Comparison of ENCODE assay signal across 20 cellular contexts in the genomic region with DNA sequence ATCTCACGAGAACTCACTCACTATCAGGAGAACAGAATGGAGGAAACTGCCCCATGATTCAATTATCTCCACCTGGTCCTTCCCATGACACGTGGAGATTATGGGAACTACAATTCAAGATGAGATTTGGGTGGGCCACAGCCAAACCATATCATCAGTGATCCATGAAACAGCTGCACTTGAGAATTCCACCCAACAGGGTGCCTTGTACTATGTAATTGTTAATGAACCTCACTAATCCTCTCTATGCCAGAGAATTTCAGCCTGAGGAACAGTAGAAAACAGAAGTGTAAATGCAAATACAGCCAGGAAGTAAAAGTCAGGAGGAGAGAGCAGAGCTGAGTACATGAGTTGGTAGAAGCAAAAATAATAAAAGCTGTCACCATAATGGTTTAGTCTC.
DNase-seq lines count a peak whose midpoint lies in the region; TF ChIP-seq lines count a peak whose summit lies in the region.
"Had no signal": no experiment of that assay in that cellular context is flagged by ENCODE, and none has a peak within 500 bp of the region (broad histone marks: within the 10 kb centered on the region; RNA-seq: fewer than 3 reads in every experiment).

No MANE protein-coding gene starts in this region.

- WGBS in hepatocyte (ENCODE audit: low lambda C conversion rate, missing lambda C conversion rate), result 72% methylated on average over 2 of the region's 2 CpGs
- WGBS in tibial nerve, 2 donors, result 76 to 95% methylated on average over 2 of the region's 2 CpGs

- H3K4me1 ChIP-seq in A673 (ENCODE audit: insufficient read depth, low read length, poor library complexity, severe bottlenecking) (peaks cover 41% of the 10 kb centered on the region), HEK293 (ENCODE audit: control insufficient read depth, insufficient read depth, low read length) (peaks cover 26% of the 10 kb centered on the region), NT2/D1 (ENCODE audit: insufficient read depth, insufficient read length) (peaks cover 5% of the 10 kb centered on the region), hepatocyte (ENCODE audit: insufficient read depth) (peaks cover 26% of the 10 kb centered on the region), tibial nerve (no peaks in the 10 kb centered on the region), breast epithelium (no peaks in the 10 kb centered on the region)
- H3K4me1 ChIP-seq: A549, BE2C had no signal

- H4K20me1 ChIP-seq in hepatocyte (ENCODE audit: insufficient read depth, poor library complexity, severe bottlenecking), result no peaks in the 10 kb centered on the region

- TF ChIP-seq POLR2A in tibial nerve (IDR thresholded peaks at IDR 0.05), result no peak
- no peak for TF ChIP-seq POLR2A in breast epithelium (IDR thresholded peaks at IDR 0.05)

- H3K36me3 ChIP-seq in A673 (ENCODE audit: insufficient read depth, low read length, poor library complexity, severe bottlenecking) (no peaks in the 10 kb centered on the region), HEK293 (ENCODE audit: control insufficient read depth in 2 of 2, insufficient read depth in 1 of 2, low read length in 2 of 2) (no peaks in the 10 kb centered on the region), NT2/D1 (ENCODE audit: insufficient read depth, insufficient read length, low read length) (no peaks in the 10 kb centered on the region), hepatocyte (replicated peaks; ENCODE audit: insufficient read depth, low read depth) (no peaks in the 10 kb centered on the region), tibial nerve (no peaks in the 10 kb centered on the region), breast epithelium (no peaks in the 10 kb centered on the region)
- H3K36me3 ChIP-seq: BE2C had no signal

- H3K9me3 ChIP-seq in A673 (ENCODE audit: low read depth, low read length, poor library complexity, severe bottlenecking), result no peaks in the 10 kb centered on the region
- H3K9me3 ChIP-seq in HEK293 (ENCODE audit: control insufficient read depth, insufficient read depth, low read depth, low read length), result no peaks in the 10 kb centered on the region
- H3K9me3 ChIP-seq in NT2/D1 (ENCODE audit: insufficient read depth, low read length), result no peaks in the 10 kb centered on the region
- no peaks in the 10 kb centered on the region for H3K9me3 ChIP-seq in hepatocyte (ENCODE audit: low read depth)
- H3K9me3 ChIP-seq in tibial nerve, result no peaks in the 10 kb centered on the region
- H3K9me3 ChIP-seq in breast epithelium, result no peaks in the 10 kb centered on the region
- H3K9me3 ChIP-seq: A549, BE2C had no signal

- no peak for TF ChIP-seq EP300 in tibial nerve (IDR thresholded peaks at IDR 0.05)

- peak; percentile 48 for DNase-seq in A673 (ENCODE audit: low spot score)
- DNase-seq in NT2/D1 (ENCODE audit: low read depth, low spot score), result peak; percentile 25
- DNase-seq in hepatocyte (ENCODE audit: low spot score), result no peak
- no peak for DNase-seq in tibial nerve (ENCODE audit: low spot score in 2 of 2)
- DNase-seq in breast epithelium (ENCODE audit: low spot score in 2 of 2), result no peak
- no peak for DNase-seq in activated CD8-positive, alpha-beta memory T cell treated with anti-CD3 and anti-CD28 coated beads for 24 hours
- no peak for DNase-seq in foreskin fibroblast
- DNase-seq: BE2C, DND-41, GOT3, Kasumi-1, NCI-H1694, NCI-H2081 treated with DMSO at 0.1 percent for 48 hours, NCI-H774, SIG-M5, T-cell had no signal

- H3K4me2 ChIP-seq in hepatocyte, result no peak overlapping the region
- H3K4me2 ChIP-seq: A549 had no signal

- no peaks in the 10 kb centered on the region for H3K9me2 ChIP-seq in hepatocyte (replicated peaks; ENCODE audit: insufficient read depth)

- intact Hi-C loops in A673 (cut with micrococcal nuclease; ENCODE audit: unreplicated experiment) (no loop called here), breast epithelium (cut with DNase I; ENCODE audit: low total_unique reads) (no loop called here)

- BruUV-seq in A673 (replicated peaks; lab: Mats Ljungman, UMichigan), result no TSS peak

- no peak overlapping the region for H3K27ac ChIP-seq in A673 (ENCODE audit: low read depth, low read length, poor library complexity, severe bottlenecking)
- H3K27ac ChIP-seq in HEK293 (ENCODE audit: extremely low read depth, low read depth, low read length), result peak overlapping the region; percentile 28; the same call in 1 of the 2 replicates
- H3K27ac ChIP-seq in hepatocyte, result peak overlapping the region; percentile 0
- H3K27ac ChIP-seq in tibial nerve, result no peak overlapping the region
- H3K27ac ChIP-seq in breast epithelium, result no peak overlapping the region
- H3K27ac ChIP-seq: A549, RWPE1 had no signal

- POLR2A ChIA-PET in A673 (lab: Charles Lee; ENCODE audit: low non-redundant PET) (no interaction called here), HEK293 (lab: Yijun Ruan, JAX) (no interaction called here)

- H2AFZ ChIP-seq in hepatocyte, result no peak overlapping the region

- H3K4me3 ChIP-seq in A673 (ENCODE audit: low read depth, low read length, poor library complexity, severe bottlenecking), result no peak overlapping the region
- H3K4me3 ChIP-seq in HEK293 (ENCODE audit: low read depth, low read length), result no peak overlapping the region
- H3K4me3 ChIP-seq in NT2/D1 (ENCODE audit: insufficient read length, low read depth), result no peak overlapping the region
- H3K4me3 ChIP-seq in hepatocyte, result no peak overlapping the region
- H3K4me3 ChIP-seq in tibial nerve, result no peak overlapping the region
- no peak overlapping the region for H3K4me3 ChIP-seq in breast epithelium
- no peak overlapping the region for H3K4me3 ChIP-seq in foreskin fibroblast (ENCODE audit: low read depth in 1 of 2, low read length in 2 of 2)
- H3K4me3 ChIP-seq: A549, GM12878 had no signal

- H3K9ac ChIP-seq in NT2/D1 (ENCODE audit: insufficient read length, low read depth), result no peak overlapping the region

- H3K27me3 ChIP-seq in A673 (replicated peaks; ENCODE audit: insufficient read depth, low read depth, low read length, poor library complexity), result no peaks in the 10 kb centered on the region
- H3K27me3 ChIP-seq in NT2/D1 (ENCODE audit: insufficient read depth, insufficient read length), result no peaks in the 10 kb centered on the region
- no peaks in the 10 kb centered on the region for H3K27me3 ChIP-seq in hepatocyte
- H3K27me3 ChIP-seq in tibial nerve, result no peaks in the 10 kb centered on the region
- H3K27me3 ChIP-seq in breast epithelium, result no peaks in the 10 kb centered on the region

- TF ChIP-seq CTCF in A673 (conservative IDR thresholded peaks at IDR 0.05; ENCODE audit: low read depth, low read length) (no peak), HEK293 (tag by site-specific recombination; IDR thresholded peaks at IDR 0.05) (no peak), hepatocyte (IDR thresholded peaks at IDR 0.05; ENCODE audit: poor library complexity) (no peak), tibial nerve (IDR thresholded peaks at IDR 0.05) (no peak), breast epithelium (IDR thresholded peaks at IDR 0.05) (no peak), foreskin fibroblast (IDR thresholded peaks at IDR 0.05; ENCODE audit: low read depth, low read length) (no peak)

- CTCF ChIA-PET in A673 (lab: Charles Lee), result no interaction called here
- CTCF ChIA-PET in HEK293 (lab: Yijun Ruan, JAX), result no interaction called here

- no peaks in the 10 kb centered on the region for H3K79me2 ChIP-seq in hepatocyte

TF ChIP-seq in HEK293, 187 proteins besides CTCF, POLR2A, EP300 and RAD21:
- no peak for TF ChIP-seq YY2 (tag by site-specific recombination; IDR thresholded peaks at IDR 0.05)
- TF ChIP-seq ZBTB8A (tag by site-specific recombination; IDR thresholded peaks at IDR 0.05), result no peak
- TF ChIP-seq, protein P1, sequence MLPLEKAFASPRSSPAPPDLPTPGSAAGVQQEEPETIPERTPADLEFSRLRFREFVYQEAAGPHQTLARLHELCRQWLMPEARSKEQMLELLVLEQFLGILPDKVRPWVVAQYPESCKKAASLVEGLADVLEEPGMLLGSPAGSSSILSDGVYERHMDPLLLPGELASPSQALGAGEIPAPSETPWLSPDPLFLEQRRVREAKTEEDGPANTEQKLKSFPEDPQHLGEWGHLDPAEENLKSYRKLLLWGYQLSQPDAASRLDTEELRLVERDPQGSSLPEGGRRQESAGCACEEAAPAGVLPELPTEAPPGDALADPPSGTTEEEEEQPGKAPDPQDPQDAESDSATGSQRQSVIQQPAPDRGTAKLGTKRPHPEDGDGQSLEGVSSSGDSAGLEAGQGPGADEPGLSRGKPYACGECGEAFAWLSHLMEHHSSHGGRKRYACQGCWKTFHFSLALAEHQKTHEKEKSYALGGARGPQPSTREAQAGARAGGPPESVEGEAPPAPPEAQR (tag by site-specific recombination; IDR thresholded peaks at IDR 0.05), result no peak
- TF ChIP-seq OSR2 (tag by site-specific recombination; IDR thresholded peaks at IDR 0.05), result no peak
- no peak for TF ChIP-seq ZNF37A (tag by site-specific recombination; IDR thresholded peaks at IDR 0.05)
- no peak for TF ChIP-seq ZBTB48 (tag by site-specific recombination; IDR thresholded peaks at IDR 0.05)
- TF ChIP-seq ZNF785 (tag by site-specific recombination; IDR thresholded peaks at IDR 0.05), result no peak
- no peak for TF ChIP-seq GLIS2 (tag by site-specific recombination; IDR thresholded peaks at IDR 0.05)
- TF ChIP-seq ZNF561 (tag by site-specific recombination; IDR thresholded peaks at IDR 0.05; ENCODE audit: borderline replicate concordance), result no peak
- TF ChIP-seq SP7 (tag by site-specific recombination; IDR thresholded peaks at IDR 0.05), result no peak
- TF ChIP-seq ZBTB21 (tag by site-specific recombination; IDR thresholded peaks at IDR 0.05), result no peak
- TF ChIP-seq KLF16 (tag by site-specific recombination; IDR thresholded peaks at IDR 0.05), result no peak
- TF ChIP-seq SETDB1 (IDR thresholded peaks at IDR 0.05; ENCODE audit: insufficient read length, low read length), result no peak
- TF ChIP-seq, protein P2, sequence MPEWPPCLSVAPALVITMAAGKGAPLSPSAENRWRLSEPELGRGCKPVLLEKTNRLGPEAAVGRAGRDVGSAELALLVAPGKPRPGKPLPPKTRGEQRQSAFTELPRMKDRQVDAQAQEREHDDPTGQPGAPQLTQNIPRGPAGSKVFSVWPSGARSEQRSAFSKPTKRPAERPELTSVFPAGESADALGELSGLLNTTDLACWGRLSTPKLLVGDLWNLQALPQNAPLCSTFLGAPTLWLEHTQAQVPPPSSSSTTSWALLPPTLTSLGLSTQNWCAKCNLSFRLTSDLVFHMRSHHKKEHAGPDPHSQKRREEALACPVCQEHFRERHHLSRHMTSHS (tag by site-specific recombination; IDR thresholded peaks at IDR 0.05), result no peak
- TF ChIP-seq ZFP3 (tag by site-specific recombination; IDR thresholded peaks at IDR 0.05; ENCODE audit: low read depth), result no peak

Comparison
In these comparisons a context has a peak if more than half of its experiments do, and no peak if none do; other contexts are left out.
1. DNase-seq: peak in A673 (single experiment) and NT2/D1 (single experiment); none in hepatocyte (single experiment), tibial nerve (0 of 2), breast epithelium (0 of 2), activated CD8-positive, alpha-beta memory T cell treated with anti-CD3 and anti-CD28 coated beads for 24 hours (single experiment) and foreskin fibroblast (0 of 2).
2. H3K27ac ChIP-seq: peak in HEK293 (single experiment) and hepatocyte (single experiment); none in A673 (single experiment), tibial nerve (0 of 4) and breast epithelium (0 of 2).